In genomic region chr15:58770857-58771620, GRCh38 we compare ENCODE assay signal across 8 cellular contexts. TPM values are rescaled to one million over a fixed set of nuclear protein-coding genes. Genes with fewer than 3 reads are reported as not detected.
DNase-seq lines count a peak whose midpoint lies in the region; ATAC-seq and TF ChIP-seq lines count a peak whose summit lies in the region.

Gene MINDY2, plus strand, starts transcription at chr15:58771302. Its CDS starts 94 bp downstream, at chr15:58771396.

- peak in 2 of 3 donors; percentile 77 to 89 for TF ChIP-seq POLR2A in spleen (IDR thresholded peaks at IDR 0.05)

- no peaks in the 10 kb centered on the region for H3K27me3 ChIP-seq in spleen (replicated peaks in 1 of 7)

- intact Hi-C loops in spleen (cut with DNase I; ENCODE audit: low total_unique reads) = loop anchor here (10.0 kb wide), 1 partner anchor 164 kb away; the partner anchor contains the start of gene SLTM

- TF ChIP-seq CTCF in AG10803 (conservative IDR thresholded peaks at IDR 0.05; ENCODE audit: low read length) = 0 out of 2 replicates have a peak, but pooled peaks have one; percentile 8
- TF ChIP-seq CTCF in spleen (IDR thresholded peaks at IDR 0.05 in 8 of 11, conservative IDR thresholded peaks at IDR 0.05 in 3 of 11) = peak in 9 of 11 experiments; percentile 26 to 70 (median 61)

- H3K9me3 ChIP-seq in spleen = no peaks in the 10 kb centered on the region

- H3K4me1 ChIP-seq in spleen = peaks cover 33 to 56% (median 48%) of the 10 kb centered on the region in 6 donors

- H3K36me3 ChIP-seq in spleen = no peaks in the 10 kb centered on the region

- H3K4me3 ChIP-seq in AG10803 (ENCODE audit: low read length) = peak within 1 kb of the TSS; percentile 96
- peak within 1 kb of the TSS; percentile 75 to 99 (median 86) for H3K4me3 ChIP-seq in spleen

- H3K27ac ChIP-seq in spleen = peak within 1 kb of the TSS; percentile 92 to 99 (median 98)

- WGBS in spleen, 5 donors = 0 to 1% (median 0%) methylated on average over 28 to 75 of the region's 75 CpGs

- ATAC-seq in GM19023 (IDR thresholded peaks at IDR 0.05; ENCODE audit: unreplicated experiment) = peak; percentile 95
- peak; percentile 96 for ATAC-seq in HG03280 (IDR thresholded peaks at IDR 0.05; ENCODE audit: unreplicated experiment)

- DNase-seq in AG10803 (ENCODE audit: low read depth) = peak; percentile 99
- peak; percentile 86 for DNase-seq in NCI-H345 treated with DMSO at 0.1 percent for 48 hours (lab: John Stamatoyannopoulos, UW; ENCODE audit: unreplicated experiment)
- peak; percentile 79 to 94 (median 89) for DNase-seq in activated CD4-positive, CD25-positive, alpha-beta regulatory T cell (lab: John Stamatoyannopoulos, UW)
- DNase-seq in central memory CD4-positive, alpha-beta T cell = peak; percentile 89
- DNase-seq in inferior parietal cortex (ENCODE audit: extremely low spot score) = peak; percentile 98
- peak; percentile 100 for DNase-seq in spleen

RNA-seq across cellular contexts. Expression of gene MINDY2, which starts in this region (rescaled TPM):
- total RNA-seq in spleen = 10 to 100 TPM; 14.1 to 24.0 (median 20.1) TPM
- polyA plus RNA-seq in spleen = 1 to 10 TPM; 2.3 to 4.4 (median 2.4) TPM

Comparison
In these comparisons a context has a peak if more than half of its experiments do, and no peak if none do; other contexts are left out.
1. Peak in every context shown above with its lines: DNase-seq, ATAC-seq, H3K4me3 ChIP-seq and H3K27ac ChIP-seq.